Comparison of ENCODE assay signal across 14 cellular contexts in the genomic region with DNA sequence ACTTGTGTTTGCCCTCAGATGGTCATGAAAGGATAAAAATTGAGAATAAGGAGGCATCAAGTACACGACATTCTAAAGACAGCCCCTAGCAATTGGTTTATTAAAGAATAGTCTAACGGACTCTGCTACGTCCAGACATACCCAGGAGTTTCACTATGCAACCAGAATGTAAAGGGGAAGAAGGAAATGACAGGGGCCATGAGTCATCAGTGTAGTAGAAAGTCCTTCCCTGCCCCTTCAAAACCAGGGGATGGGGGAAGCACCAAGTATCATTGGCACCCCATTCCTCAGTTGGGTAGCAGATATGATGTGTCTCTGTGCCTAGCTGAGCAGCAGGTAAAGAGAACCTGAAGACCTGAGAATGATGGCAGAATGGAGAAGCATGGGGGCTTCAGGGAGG.
DNase-seq lines count a peak whose midpoint lies in the region; ATAC-seq and TF ChIP-seq lines count a peak whose summit lies in the region.
"Had no signal": no experiment of that assay in that cellular context is flagged by ENCODE, and none has a peak within 500 bp of the region (broad histone marks: within the 10 kb centered on the region; RNA-seq: fewer than 3 reads in every experiment).

No MANE protein-coding gene starts in this region.

- DNase-seq in NB4 (ENCODE audit: low read depth) (peak; percentile 11), NCI-H748 (lab: John Stamatoyannopoulos, UW; ENCODE audit: unreplicated experiment) (no peak), HuH-7 (ENCODE audit: low spot score) (no peak), COLO829 (ENCODE audit: low spot score) (no peak)
- DNase-seq: activated CD4-positive, alpha-beta T cell treated with anti-CD3 and anti-CD28 coated beads for 48 hours; aorta; central memory CD4-positive, alpha-beta T cell; dermis blood vessel endothelial cell; NCI-H1417; substantia nigra; T-helper 2 cell had no signal

- TF ChIP-seq CTCF in NB4 (IDR thresholded peaks at IDR 0.05; ENCODE audit: low read depth, low read length) = no peak

- ATAC-seq in GM18511 (IDR thresholded peaks at IDR 0.05; ENCODE audit: unreplicated experiment) (peak; percentile 91), GM19351 (IDR thresholded peaks at IDR 0.05; ENCODE audit: unreplicated experiment) (peak; percentile 68), HG02870 (IDR thresholded peaks at IDR 0.05; ENCODE audit: unreplicated experiment) (peak; percentile 73)

- no peak overlapping the region for H3K4me3 ChIP-seq in NB4 (ENCODE audit: low read depth, low read length)

- TF ChIP-seq POLR2A in NB4 (IDR thresholded peaks at IDR 0.05; ENCODE audit: extremely low read depth, insufficient read length) = no peak
